13 cellular contexts compared by ENCODE assay signal in the genomic region with DNA sequence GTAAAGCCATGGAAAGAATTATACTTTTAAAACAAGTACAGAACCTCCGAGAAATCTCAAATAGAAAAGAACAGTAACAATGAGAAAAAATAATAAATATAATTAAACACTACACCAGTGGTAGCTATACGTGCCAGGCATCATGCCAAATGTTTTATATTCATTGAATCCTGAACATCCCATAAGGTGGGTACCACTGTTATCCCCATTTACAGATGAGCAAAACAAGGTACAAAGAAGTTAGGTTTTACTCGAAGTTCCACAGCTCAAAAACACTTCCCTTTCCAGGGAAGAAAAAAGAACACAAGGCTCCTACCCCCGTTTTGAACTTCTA. TPM values are rescaled to one million over a fixed set of nuclear protein-coding genes. Genes with fewer than 3 reads are reported as not detected.
A peak's percentile ranks its signal among the peaks of the same experiment; 100 is the strongest.
DNase-seq lines count a peak whose midpoint lies in the region; ATAC-seq and TF ChIP-seq lines count a peak whose summit lies in the region.
"Had no signal": no experiment of that assay in that cellular context is flagged by ENCODE, and none has a peak within 500 bp of the region (broad histone marks: within the 10 kb centered on the region; RNA-seq: fewer than 3 reads in every experiment).

No MANE protein-coding gene starts in this region.

- H3K4me1 Mint-ChIP-seq in naive thymus-derived CD8-positive, alpha-beta T cell = peaks cover 45 to 94% (median 87%) of the 10 kb centered on the region in 4 donors
- peaks cover 17% of the 10 kb centered on the region for H3K4me1 Mint-ChIP-seq in neural progenitor cell

- 35% methylated on average over 4 of the region's 4 CpGs for WGBS in right cardiac atrium
- WGBS in mammary epithelial cell (ENCODE audit: low coverage, missing lambda C conversion rate) = 46% methylated on average over 4 of the region's 4 CpGs

- TF ChIP-seq CTCF in mammary epithelial cell (conservative IDR thresholded peaks at IDR 0.05 in 1 of 2, IDR thresholded peaks at IDR 0.05 in 1 of 2; ENCODE audit: extremely low read depth in 1 of 2, insufficient read depth in 1 of 2, low read depth in 1 of 2, low read length in 2 of 2) (no peak), neural progenitor cell (IDR thresholded peaks at IDR 0.05) (no peak), GM13976 (IDR thresholded peaks at IDR 0.05; ENCODE audit: borderline replicate concordance, control extremely low read depth, extremely low read depth, insufficient read depth, missing control alignments) (no peak)

- H3K36me3 Mint-ChIP-seq in naive thymus-derived CD8-positive, alpha-beta T cell = peaks cover 0 to 16% (median 16%) of the 10 kb centered on the region in 3 donors
- H3K36me3 Mint-ChIP-seq in neural progenitor cell = no peaks in the 10 kb centered on the region

- no peak overlapping the region for H3K4me3 ChIP-seq in right cardiac atrium (ENCODE audit: low read length)
- no peak overlapping the region for H3K4me3 ChIP-seq in mammary epithelial cell (replicated peaks in 1 of 3; ENCODE audit: insufficient read depth in 1 of 3, low read depth in 2 of 3, low read length in 3 of 3)
- H3K4me3 ChIP-seq in neural progenitor cell = no peak overlapping the region

- peak overlapping the region in 8 of 10 donors; percentile 54 to 73 (median 62) for H3K4me3 Mint-ChIP-seq in naive thymus-derived CD8-positive, alpha-beta T cell
- no peak overlapping the region for H3K4me3 Mint-ChIP-seq in neural progenitor cell

- peaks cover 84% of the 10 kb centered on the region for H3K79me2 ChIP-seq in mammary epithelial cell (ENCODE audit: insufficient read depth, low read length)
- no peaks in the 10 kb centered on the region for H3K79me2 ChIP-seq in neural progenitor cell (ENCODE audit: low read depth)

- H3K27ac Mint-ChIP-seq in naive thymus-derived CD8-positive, alpha-beta T cell = peak overlapping the region in 8 of 10 donors; percentile 23 to 78 (median 68)
- no peak overlapping the region for H3K27ac Mint-ChIP-seq in neural progenitor cell

- ATAC-seq in right cardiac atrium (no peak), Right ventricle myocardium superior (ENCODE audit: poor library complexity) (no peak)
- ATAC-seq in naive thymus-derived CD8-positive, alpha-beta T cell = no peak

- H3K27ac ChIP-seq in right cardiac atrium (ENCODE audit: low read length) = peak overlapping the region; percentile 89
- peak overlapping the region; percentile 25 for H3K27ac ChIP-seq in mammary epithelial cell (ENCODE audit: insufficient read depth, low read depth, low read length)
- no peak overlapping the region for H3K27ac ChIP-seq in neural progenitor cell
- H3K27ac ChIP-seq: KMS-11 had no signal

- H3K36me3 ChIP-seq in mammary epithelial cell (ENCODE audit: insufficient read depth, low read length) (no peaks in the 10 kb centered on the region), neural progenitor cell (no peaks in the 10 kb centered on the region)
- H3K36me3 ChIP-seq: BE2C had no signal

- no TSS peak for BruUV-seq in mammary epithelial cell (replicated peaks; lab: Mats Ljungman, UMichigan)

- H3K4me1 ChIP-seq in right cardiac atrium (ENCODE audit: control insufficient read depth, insufficient read depth, low read length) = peaks cover 10% of the 10 kb centered on the region
- peaks cover 24% of the 10 kb centered on the region for H3K4me1 ChIP-seq in mammary epithelial cell (ENCODE audit: insufficient read depth, low read length)
- peaks cover 6% of the 10 kb centered on the region for H3K4me1 ChIP-seq in neural progenitor cell
- H3K4me1 ChIP-seq: BE2C had no signal

- no peak for DNase-seq in right cardiac atrium
- DNase-seq in Right ventricle myocardium superior = no peak
- no peak for DNase-seq in mammary epithelial cell
- DNase-seq in naive thymus-derived CD8-positive, alpha-beta T cell = no peak
- no peak for DNase-seq in neural progenitor cell (ENCODE audit: low spot score)
- no peak for DNase-seq in NCI-H128 (lab: John Stamatoyannopoulos, UW; ENCODE audit: unreplicated experiment)
- DNase-seq in GM13976 (ENCODE audit: low spot score) = no peak
- no peak for DNase-seq in ACHN
- DNase-seq: activated CD8-positive, alpha-beta memory T cell treated with anti-CD3 and anti-CD28 coated beads for 24 hours; BE2C; NCI-H1930; T-helper 17 cell had no signal

- H3K9ac ChIP-seq in mammary epithelial cell (ENCODE audit: insufficient read depth, low read length) (no peak overlapping the region), neural progenitor cell (no peak overlapping the region)
- H3K9ac ChIP-seq: KMS-11 had no signal

- H4K20me1 ChIP-seq in mammary epithelial cell (ENCODE audit: insufficient read depth, low read length) (no peaks in the 10 kb centered on the region), neural progenitor cell (ENCODE audit: low read depth) (no peaks in the 10 kb centered on the region)

- intact Hi-C loops in right cardiac atrium (cut with DNase I) (no loop called here), Right ventricle myocardium superior (cut with DNase I) (no loop called here), mammary epithelial cell (cut with micrococcal nuclease) (no loop called here)

- POLR2A ChIA-PET in naive thymus-derived CD8-positive, alpha-beta T cell (lab: Charles Lee) = interaction anchor here (0.8 kb wide), 1 partner anchor 33 kb away, joined by 3 read pairs; no protein-coding TSS in a partner anchor

- H3K9me3 ChIP-seq in right cardiac atrium (ENCODE audit: control insufficient read depth, low read length) = no peaks in the 10 kb centered on the region
- no peaks in the 10 kb centered on the region for H3K9me3 ChIP-seq in mammary epithelial cell (replicated peaks; ENCODE audit: insufficient read depth, low read length)
- no peaks in the 10 kb centered on the region for H3K9me3 ChIP-seq in neural progenitor cell (ENCODE audit: low read depth)
- H3K9me3 ChIP-seq: BE2C had no signal

- H3K27me3 ChIP-seq in right cardiac atrium (ENCODE audit: control insufficient read depth, insufficient read depth) (no peaks in the 10 kb centered on the region), mammary epithelial cell (ENCODE audit: insufficient read depth, low read length) (no peaks in the 10 kb centered on the region), neural progenitor cell (no peaks in the 10 kb centered on the region)
- H3K27me3 ChIP-seq: BE2C had no signal

- no peaks in the 10 kb centered on the region for H3F3A ChIP-seq in neural progenitor cell (ENCODE audit: low read depth)

- in situ Hi-C loops in mammary epithelial cell (cut with MboI; ENCODE audit: low sequenced_read_pairs in 2 of 2) = no loop called here
- in situ Hi-C loops in GM13976 (cut with MboI; ENCODE audit: low sequenced_read_pairs, unreplicated experiment) = no loop called here
- in situ Hi-C loops in ACHN (cut with HindIII; ENCODE audit: low pct_ligation_motif_present, low pct_unique_long_range_greater_than_20kb, low sequenced_read_pairs) = no loop called here

- H3K4me2 ChIP-seq in mammary epithelial cell (ENCODE audit: insufficient read depth, low read depth, low read length) = peak overlapping the region; percentile 37
- H3K4me2 ChIP-seq in neural progenitor cell = no peak overlapping the region
- H3K4me2 ChIP-seq: KMS-11 had no signal

- CTCF ChIA-PET in mammary epithelial cell (lab: Charles Lee; ENCODE audit: low non-redundant PET) = no interaction called here

- no peaks in the 10 kb centered on the region for H3K27me3 Mint-ChIP-seq in naive thymus-derived CD8-positive, alpha-beta T cell
- H3K27me3 Mint-ChIP-seq in neural progenitor cell (ENCODE audit: insufficient read depth, low read depth) = no peaks in the 10 kb centered on the region
- H3K27me3 Mint-ChIP-seq: T-helper 17 cell had no signal

- peaks cover 0 to 12% (median 0%) of the 10 kb centered on the region in 9 donors for H3K9me3 Mint-ChIP-seq in naive thymus-derived CD8-positive, alpha-beta T cell
- peaks cover 14% of the 10 kb centered on the region for H3K9me3 Mint-ChIP-seq in neural progenitor cell

- dilution Hi-C loops in mammary epithelial cell (cut with HindIII; ENCODE audit: low sequenced_read_pairs) = no loop called here

- H2AFZ ChIP-seq in mammary epithelial cell (ENCODE audit: low read depth, low read length) (no peak overlapping the region), neural progenitor cell (replicated peaks) (no peak overlapping the region)

RNA-seq across cellular contexts. Expression of gene JAK1, which starts 33.4 kb away (rescaled TPM):
- total RNA-seq in right cardiac atrium (100 to 1,000 TPM in 1 of 4 donors, 10 to 100 TPM in 3; 76.6 to 106 (median 88.0) TPM), Right ventricle myocardium superior (94.1 TPM), mammary epithelial cell (100 to 1,000 TPM in 1 of 2 donors, 10 to 100 TPM in 1; 74.9 to 125 TPM), neural progenitor cell (ENCODE audit: low replicate concordance) (5.0 and 6.5 TPM in 2 replicates)
- polyA plus RNA-seq in right cardiac atrium (33.1 TPM), mammary epithelial cell (41.4 TPM)
- polyA minus RNA-seq in mammary epithelial cell = 87.6 TPM
- 100 to 1,000 TPM; 346 to 361 TPM for total RNA-seq in naive thymus-derived CD8-positive, alpha-beta T cell
- polyA plus RNA-seq in naive thymus-derived CD8-positive, alpha-beta T cell = 100 to 1,000 TPM; 162 to 244 (median 174) TPM

Comparison
In these comparisons a context has a peak if more than half of its experiments do, and no peak if none do; other contexts are left out.
1. RNA of gene JAK1, which starts 33.4 kb away (total RNA-seq): 346 to 361 TPM in naive thymus-derived CD8-positive, alpha-beta T cell, 74.9 to 125 TPM in mammary epithelial cell, 94.1 TPM in Right ventricle myocardium superior (single experiment) and 76.6 to 106 TPM in right cardiac atrium; 5.0 to 6.5 TPM in neural progenitor cell; every median in the first group is over 10 times any median in the second.